Comparison of ENCODE assay signal across 14 cellular contexts in genomic region chr16:28842696-28843095, GRCh38. TPM values are rescaled to one million over a fixed set of nuclear protein-coding genes. Genes with fewer than 3 reads are reported as not detected.
DNase-seq lines count a peak whose midpoint lies in the region; ATAC-seq and TF ChIP-seq lines count a peak whose summit lies in the region.
"Had no signal": no experiment of that assay in that cellular context is flagged by ENCODE, and none has a peak within 500 bp of the region (broad histone marks: within the 10 kb centered on the region; RNA-seq: fewer than 3 reads in every experiment).

No MANE protein-coding gene starts in this region.

- peaks cover 25% of the 10 kb centered on the region for H3K4me1 Mint-ChIP-seq in T-helper 1 cell treated with Interleukin-12 subunit alpha and Interleukin-12 subunit beta and Interleukin-4 antibody, amounts not matched to agents 30 μg/mL and 1 μg/mL, for 36 hours (ENCODE audit: low read depth)
- peaks cover 52% of the 10 kb centered on the region for H3K4me1 Mint-ChIP-seq in stimulated activated naive CD8-positive, alpha-beta T cell treated with anti-CD3 and anti-CD28 coated beads, Interleukin-15, amount 100 ng/mL, for 72 hours
- H3K4me1 Mint-ChIP-seq in central memory CD8-positive, alpha-beta T cell, result peaks cover 33% of the 10 kb centered on the region
- H3K4me1 Mint-ChIP-seq in type B pancreatic cell (ENCODE audit: unreplicated experiment), result peaks cover 20% of the 10 kb centered on the region

- no peaks in the 10 kb centered on the region for H3K27me3 Mint-ChIP-seq in T-helper 1 cell treated with Interleukin-12 subunit alpha and Interleukin-12 subunit beta and Interleukin-4 antibody, amounts not matched to agents 30 μg/mL and 1 μg/mL, for 36 hours (ENCODE audit: low read depth)
- H3K27me3 Mint-ChIP-seq in stimulated activated naive CD8-positive, alpha-beta T cell treated with anti-CD3 and anti-CD28 coated beads, Interleukin-15, amount 100 ng/mL, for 72 hours, result no peaks in the 10 kb centered on the region
- H3K27me3 Mint-ChIP-seq in central memory CD8-positive, alpha-beta T cell, result no peaks in the 10 kb centered on the region
- no peaks in the 10 kb centered on the region for H3K27me3 Mint-ChIP-seq in type B pancreatic cell

- peaks cover 36% of the 10 kb centered on the region for H3K36me3 Mint-ChIP-seq in T-helper 1 cell treated with Interleukin-12 subunit alpha and Interleukin-12 subunit beta and Interleukin-4 antibody, amounts not matched to agents 30 μg/mL and 1 μg/mL, for 36 hours (ENCODE audit: low read depth)
- peaks cover 33% of the 10 kb centered on the region for H3K36me3 Mint-ChIP-seq in central memory CD8-positive, alpha-beta T cell (ENCODE audit: insufficient read depth)
- H3K36me3 Mint-ChIP-seq in type B pancreatic cell, result peaks cover 20% of the 10 kb centered on the region

- no peak for ATAC-seq in stimulated activated naive CD8-positive, alpha-beta T cell treated with anti-CD3 and anti-CD28 coated beads, Interleukin-15, amount 100 ng/mL, for 72 hours
- no peak for ATAC-seq in stimulated activated naive CD8-positive, alpha-beta T cell treated with anti-CD3 and anti-CD28 coated beads, Interleukin-15, Interleukin-2, amounts not matched to agents 100 U/mL and 50 U/mL, for 24 hours
- ATAC-seq in central memory CD8-positive, alpha-beta T cell (replicated peaks; ENCODE audit: extremely low read depth, poor library complexity, severe bottlenecking), result no peak
- no peak for ATAC-seq in HG03378 (IDR thresholded peaks at IDR 0.05; ENCODE audit: unreplicated experiment)

- H3K9me3 Mint-ChIP-seq in T-helper 1 cell treated with Interleukin-12 subunit alpha and Interleukin-12 subunit beta and Interleukin-4 antibody, amounts not matched to agents 30 μg/mL and 1 μg/mL, for 36 hours, result no peaks in the 10 kb centered on the region
- peaks cover 0 to 7% of the 10 kb centered on the region in 2 donors for H3K9me3 Mint-ChIP-seq in stimulated activated naive CD8-positive, alpha-beta T cell treated with anti-CD3 and anti-CD28 coated beads, Interleukin-15, amount 100 ng/mL, for 72 hours
- H3K9me3 Mint-ChIP-seq in central memory CD8-positive, alpha-beta T cell, result no peaks in the 10 kb centered on the region
- no peaks in the 10 kb centered on the region for H3K9me3 Mint-ChIP-seq in type B pancreatic cell

- DNase-seq in T-helper 1 cell, result no peak
- DNase-seq in stimulated activated naive CD8-positive, alpha-beta T cell treated with anti-CD3 and anti-CD28 coated beads, Interleukin-15, amount 100 ng/mL, for 72 hours, result no peak
- no peak for DNase-seq in stimulated activated naive CD8-positive, alpha-beta T cell treated with anti-CD3 and anti-CD28 coated beads, Interleukin-15, Interleukin-2, amounts not matched to agents 100 U/mL and 50 U/mL, for 24 hours
- no peak for DNase-seq in central memory CD8-positive, alpha-beta T cell (ENCODE audit: low spot score in 2 of 2)
- no peak for DNase-seq in type B pancreatic cell (ENCODE audit: extremely low spot score, unreplicated experiment)
- no peak for DNase-seq in SKM-1 treated with dmso at 0.1 percent for 144 hours (lab: John Stamatoyannopoulos, UW; ENCODE audit: unreplicated experiment)
- DNase-seq: DMS153, H7, Karpas-422, NCI-H187 treated with DMSO at 0.1 percent for 48 hours, NCI-H446 treated with DMSO at 0.1 percent for 48 hours, NCI-H748 treated with DMSO at 0.1 percent for 48 hours had no signal

- H3K4me3 Mint-ChIP-seq in T-helper 1 cell treated with Interleukin-12 subunit alpha and Interleukin-12 subunit beta and Interleukin-4 antibody, amounts not matched to agents 30 μg/mL and 1 μg/mL, for 36 hours, result no peak overlapping the region
- no peak overlapping the region for H3K4me3 Mint-ChIP-seq in stimulated activated naive CD8-positive, alpha-beta T cell treated with anti-CD3 and anti-CD28 coated beads, Interleukin-15, amount 100 ng/mL, for 72 hours
- peak overlapping the region; percentile 19 for H3K4me3 Mint-ChIP-seq in central memory CD8-positive, alpha-beta T cell
- peak overlapping the region; percentile 67 for H3K4me3 Mint-ChIP-seq in type B pancreatic cell

- H3K27ac Mint-ChIP-seq in T-helper 1 cell treated with Interleukin-12 subunit alpha and Interleukin-12 subunit beta and Interleukin-4 antibody, amounts not matched to agents 30 μg/mL and 1 μg/mL, for 36 hours, result peak overlapping the region; percentile 58
- H3K27ac Mint-ChIP-seq in stimulated activated naive CD8-positive, alpha-beta T cell treated with anti-CD3 and anti-CD28 coated beads, Interleukin-15, amount 100 ng/mL, for 72 hours, result peak overlapping the region; percentile 54 to 94
- no peak overlapping the region for H3K27ac Mint-ChIP-seq in central memory CD8-positive, alpha-beta T cell (ENCODE audit: low read depth)
- H3K27ac Mint-ChIP-seq in type B pancreatic cell, result peak overlapping the region; percentile 46

- no peak for TF ChIP-seq CTCF in type B pancreatic cell (conservative IDR thresholded peaks at IDR 0.05)

RNA-seq across cellular contexts. Expression of gene TUFM, which starts 3.5 kb away (rescaled TPM):
- total RNA-seq in type B pancreatic cell (ENCODE audit: low replicate concordance), result 177 and 182 TPM in 2 replicates

RNA-seq across cellular contexts. Expression of gene ATXN2L, which starts 19.9 kb away (rescaled TPM):
- total RNA-seq in type B pancreatic cell (ENCODE audit: low replicate concordance), result 166 and 208 TPM in 2 replicates

RNA-seq across cellular contexts. Expression of gene SH2B1, which starts 20.9 kb away (rescaled TPM):
- 62.3 and 75.1 TPM in 2 replicates for total RNA-seq in type B pancreatic cell (ENCODE audit: low replicate concordance)

RNA-seq across cellular contexts. Expression of gene ATP2A1, which starts 35.6 kb away (rescaled TPM):
- 1.5 and 4.4 TPM in 2 replicates for total RNA-seq in type B pancreatic cell (ENCODE audit: low replicate concordance)

Comparison
In these comparisons a context has a peak if more than half of its experiments do, and no peak if none do; other contexts are left out.
1. H3K4me3 Mint-ChIP-seq: peak in central memory CD8-positive, alpha-beta T cell (single experiment) and type B pancreatic cell (single experiment); none in T-helper 1 cell treated with Interleukin-12 subunit alpha and Interleukin-12 subunit beta and Interleukin-4 antibody, amounts not matched to agents 30 μg/mL and 1 μg/mL, for 36 hours (single experiment) and stimulated activated naive CD8-positive, alpha-beta T cell treated with anti-CD3 and anti-CD28 coated beads, Interleukin-15, amount 100 ng/mL, for 72 hours (0 of 2).